8 cellular contexts compared by ENCODE assay signal in the genomic region with DNA sequence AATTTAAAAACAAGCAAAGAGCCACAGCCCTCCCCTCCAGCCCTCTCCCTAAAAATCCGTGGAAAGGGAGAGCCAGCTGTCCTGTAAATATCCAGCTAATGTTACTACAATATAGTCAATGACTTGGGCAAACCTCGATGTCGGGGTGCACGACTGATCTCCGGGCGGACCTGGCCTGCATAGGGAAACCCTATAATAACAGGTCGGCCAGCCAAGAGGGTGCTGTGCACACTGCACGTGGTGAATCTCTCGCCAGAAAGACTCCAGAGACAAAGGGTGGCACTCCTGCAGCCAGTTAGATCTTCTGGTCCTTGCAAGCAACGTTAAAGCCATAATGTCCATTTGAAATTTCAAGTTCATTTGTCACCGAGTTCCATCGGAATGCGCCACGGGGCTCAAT.
"Had no signal": no experiment of that assay in that cellular context is flagged by ENCODE, and none has a peak within 500 bp of the region (broad histone marks: within the 10 kb centered on the region; RNA-seq: fewer than 3 reads in every experiment).

No MANE protein-coding gene starts in this region.

- DNase-seq: GM23248, H7, HFFc6, KG1 had no signal

- H2AFZ ChIP-seq: GM23248 had no signal

- H3K4me3 ChIP-seq: GM23248, HAP-1 had no signal

- H3K9me3 ChIP-seq: HAP-1 had no signal

- H3K36me3 ChIP-seq: HAP-1 had no signal

- H3K9ac ChIP-seq: GM23248 had no signal

- H3K4me1 ChIP-seq: HAP-1 had no signal

- ATAC-seq: HCT116, HepG2 had no signal

- H3K27ac ChIP-seq: GM23248, HL-60 had no signal
